Comparison of ENCODE assay signal across 30 cellular contexts in genomic region chr6:11943060-11943459, GRCh38.
"Had no signal": no experiment of that assay in that cellular context is flagged by ENCODE, and none has a peak within 500 bp of the region (broad histone marks: within the 10 kb centered on the region; RNA-seq: fewer than 3 reads in every experiment).

No MANE protein-coding gene starts in this region.

- H3K4me1 ChIP-seq: ascending aorta, SJCRH30 had no signal

- H3K36me3 ChIP-seq: ascending aorta, MG63, SJCRH30, WERI-Rb-1 had no signal

- ATAC-seq: Panc1 had no signal

- H3K4me3 Mint-ChIP-seq: activated CD4-positive, alpha-beta memory T cell treated with anti-CD3 and anti-CD28 coated beads, Interleukin-2, amount 10 ng/mL, durations not matched to agents 7 days and 5 days; activated naive CD8-positive, alpha-beta T cell treated with anti-CD3 and anti-CD28 coated beads for 36 hours; activated T-cell treated with anti-CD3 and anti-CD28 coated beads, Interleukin-2, amount 50 U/mL, for 72 hours; activated T-helper 17 cell treated with anti-CD3 and anti-CD28 coated beads, Interleukin-2, amount 50 U/mL, for 72 hours had no signal

- H3K27me3 ChIP-seq: ascending aorta, MG63, SJCRH30 had no signal

- H3K4me1 Mint-ChIP-seq: activated CD4-positive, alpha-beta memory T cell treated with anti-CD3 and anti-CD28 coated beads, Interleukin-2, amount 10 ng/mL, durations not matched to agents 7 days and 5 days had no signal

- DNase-seq: activated CD4-positive, alpha-beta memory T cell treated with anti-CD3 and anti-CD28 coated beads, Interleukin-2, amount 10 ng/mL, durations not matched to agents 7 days and 5 days; activated CD4-positive, alpha-beta T cell treated with anti-CD3 and anti-CD28 coated beads for 1 hour; activated CD4-positive, alpha-beta T cell treated with anti-CD3 and anti-CD28 coated beads for 48 hours; activated CD4-positive, CD25-positive, alpha-beta regulatory T cell; activated effector memory CD4-positive, alpha-beta T cell treated with anti-CD3 and anti-CD28 coated beads, Interleukin-2, amount 50 U/mL, for 16 hours; activated naive CD4-positive, alpha-beta T cell; activated naive CD4-positive, alpha-beta T cell treated with anti-CD3 and anti-CD28 coated beads, Interleukin-2, amount 50 U/mL, for 16 hours; activated naive CD8-positive, alpha-beta T cell treated with anti-CD3 and anti-CD28 coated beads for 36 hours; activated T-cell treated with anti-CD3 and anti-CD28 coated beads, Interleukin-2, amount 50 U/mL, for 1 hour; activated T-cell treated with anti-CD3 and anti-CD28 coated beads, Interleukin-2, amount 50 U/mL, for 72 hours; amygdala; caudate nucleus; Karpas-422; KBM-7; MG63; NCI-H1048; NCI-H1105 treated with DMSO at 0.1 percent for 48 hours; NCI-H1436; NCI-H1694; NCI-H1930; NCI-H345; NCI-H524 treated with DMSO at 0.1 percent for 48 hours; SHP77; SJCRH30; T1000; WERI-Rb-1 had no signal

- H3K36me3 Mint-ChIP-seq: activated naive CD8-positive, alpha-beta T cell treated with anti-CD3 and anti-CD28 coated beads for 36 hours had no signal

- H3K4me3 ChIP-seq: ascending aorta, MG63, SJCRH30, SK-N-MC had no signal

- H3K27ac Mint-ChIP-seq: activated CD4-positive, alpha-beta memory T cell treated with anti-CD3 and anti-CD28 coated beads, Interleukin-2, amount 10 ng/mL, durations not matched to agents 7 days and 5 days; activated naive CD8-positive, alpha-beta T cell treated with anti-CD3 and anti-CD28 coated beads for 36 hours; activated T-cell treated with anti-CD3 and anti-CD28 coated beads, Interleukin-2, amount 50 U/mL, for 72 hours had no signal

- H3K27ac ChIP-seq: ascending aorta, SJCRH30, SK-N-MC, WERI-Rb-1 had no signal

- H3K9me3 ChIP-seq: ascending aorta, MG63, SJCRH30 had no signal

- H3K27me3 Mint-ChIP-seq: activated naive CD8-positive, alpha-beta T cell treated with anti-CD3 and anti-CD28 coated beads for 36 hours; activated T-helper 17 cell treated with anti-CD3 and anti-CD28 coated beads, Interleukin-2, amount 50 U/mL, for 72 hours had no signal

- H3K9me3 Mint-ChIP-seq: activated CD4-positive, alpha-beta memory T cell treated with anti-CD3 and anti-CD28 coated beads, Interleukin-2, amount 10 ng/mL, durations not matched to agents 7 days and 5 days; activated naive CD8-positive, alpha-beta T cell treated with anti-CD3 and anti-CD28 coated beads for 36 hours; activated T-cell treated with anti-CD3 and anti-CD28 coated beads, Interleukin-2, amount 50 U/mL, for 72 hours had no signal
